Comparison of ENCODE assay signal across 16 cellular contexts in genomic region chr6:117072781-117073180, GRCh38.
"Had no signal": no experiment of that assay in that cellular context is flagged by ENCODE, and none has a peak within 500 bp of the region (broad histone marks: within the 10 kb centered on the region; RNA-seq: fewer than 3 reads in every experiment).

No MANE protein-coding gene starts in this region.

- H3K36me3 ChIP-seq: left ventricle myocardium inferior, neural progenitor cell, prostate gland, right atrium auricular region, thyroid gland had no signal

- H3K4me1 Mint-ChIP-seq: activated T-helper 17 cell treated with anti-CD3 and anti-CD28 coated beads, Interleukin-2, amount 50 U/mL, for 72 hours; brain had no signal

- H3K27ac Mint-ChIP-seq: activated CD8-positive, alpha-beta T cell treated with anti-CD3 and anti-CD28 coated beads for 36 hours; activated T-helper 17 cell treated with anti-CD3 and anti-CD28 coated beads, Interleukin-2, amount 50 U/mL, for 72 hours; brain; effector memory CD8-positive, alpha-beta T cell; neural progenitor cell had no signal

- H3K27me3 Mint-ChIP-seq: activated CD8-positive, alpha-beta T cell treated with anti-CD3 and anti-CD28 coated beads for 36 hours; activated T-helper 17 cell treated with anti-CD3 and anti-CD28 coated beads, Interleukin-2, amount 50 U/mL, for 72 hours; brain; effector memory CD8-positive, alpha-beta T cell had no signal

- H3K9me3 ChIP-seq: left ventricle myocardium inferior, prostate gland, right atrium auricular region had no signal

- H3K36me3 Mint-ChIP-seq: brain, neural progenitor cell had no signal

- DNase-seq: activated CD4-positive, alpha-beta T cell treated with anti-CD3 and anti-CD28 coated beads for 48 hours; activated CD4-positive, CD25-positive, alpha-beta regulatory T cell; activated CD8-positive, alpha-beta T cell treated with anti-CD3 and anti-CD28 coated beads for 36 hours; activated naive CD4-positive, alpha-beta T cell treated with Interleukin-2 at 50 U/mL for 16 hours; activated T-cell treated with anti-CD3 and anti-CD28 coated beads, Interleukin-2, amount 50 U/mL, for 1 hour; caudate nucleus; effector memory CD8-positive, alpha-beta T cell; stimulated activated CD4-positive, alpha-beta T cell treated with anti-CD3 and anti-CD28 coated beads, Interleukin-2, amount 100 ng/mL, for 24 hours; stimulated activated naive CD4-positive, alpha-beta T cell treated with Interleukin-2 at 50 U/mL for 16 hours had no signal

- ATAC-seq: activated CD8-positive, alpha-beta T cell treated with anti-CD3 and anti-CD28 coated beads for 36 hours; activated T-helper 17 cell treated with anti-CD3 and anti-CD28 coated beads, Interleukin-2, amount 50 U/mL, for 72 hours; effector memory CD8-positive, alpha-beta T cell had no signal

- H3K4me1 ChIP-seq: prostate gland, right atrium auricular region, thyroid gland had no signal

- H3K27me3 ChIP-seq: neural progenitor cell, right atrium auricular region, thyroid gland had no signal

- H3K4me3 Mint-ChIP-seq: activated CD8-positive, alpha-beta T cell treated with anti-CD3 and anti-CD28 coated beads for 36 hours; activated T-helper 17 cell treated with anti-CD3 and anti-CD28 coated beads, Interleukin-2, amount 50 U/mL, for 72 hours; brain; effector memory CD8-positive, alpha-beta T cell; neural progenitor cell had no signal

- H3K4me3 ChIP-seq: left ventricle myocardium inferior, neural progenitor cell, prostate gland, right atrium auricular region, thyroid gland had no signal

- H3K9me3 Mint-ChIP-seq: activated CD8-positive, alpha-beta T cell treated with anti-CD3 and anti-CD28 coated beads for 36 hours; brain; neural progenitor cell had no signal

- H3K27ac ChIP-seq: left ventricle myocardium inferior, neural progenitor cell, prostate gland, right atrium auricular region, thyroid gland had no signal
